ENCODE assay signal across 12 cellular contexts in the genomic region with DNA sequence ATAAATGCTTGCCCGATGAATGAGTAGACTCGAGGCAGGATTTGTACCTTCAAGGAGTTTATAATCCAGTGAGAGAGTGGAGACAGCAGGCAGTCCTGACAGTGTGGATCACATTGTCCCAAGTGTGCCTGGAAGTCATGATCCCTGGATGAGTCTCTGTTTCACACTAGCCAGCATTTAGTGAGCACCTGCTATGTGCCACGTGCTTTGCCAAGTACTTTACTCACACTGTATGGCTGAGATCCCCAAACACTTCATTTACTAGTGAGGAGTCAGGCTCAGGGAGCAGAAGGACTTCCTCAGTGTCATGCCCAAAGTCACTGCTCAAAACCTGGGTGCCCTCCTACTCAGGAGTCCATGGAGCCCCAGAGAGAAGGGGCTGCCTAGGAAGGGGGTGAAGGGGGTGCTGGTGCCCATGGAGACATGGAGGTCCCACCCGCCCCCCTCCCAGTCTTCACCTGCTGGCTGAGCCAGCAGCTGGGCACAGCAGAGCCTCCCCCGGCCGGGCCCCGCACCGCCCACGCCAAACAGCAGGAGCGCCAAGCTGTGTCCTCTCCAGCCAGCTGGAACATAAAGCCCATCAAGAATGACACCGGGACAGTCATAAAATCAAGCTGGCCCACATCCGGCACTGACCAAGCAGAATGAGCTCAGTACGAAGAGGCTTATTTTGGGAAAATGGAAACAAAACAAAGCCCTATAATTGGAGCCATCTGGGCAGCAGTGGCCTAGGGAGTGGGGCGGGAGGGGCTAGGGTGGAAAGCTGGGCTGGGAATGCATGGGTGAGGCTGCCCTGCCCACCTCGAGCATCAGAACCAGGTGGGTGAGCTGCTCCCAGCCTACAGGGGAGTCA. TPM values are rescaled to one million over a fixed set of nuclear protein-coding genes. Genes with fewer than 3 reads are reported as not detected.
DNase-seq lines count a peak whose midpoint lies in the region; ATAC-seq and TF ChIP-seq lines count a peak whose summit lies in the region.
"Had no signal": no experiment of that assay in that cellular context is flagged by ENCODE, and none has a peak within 500 bp of the region (broad histone marks: within the 10 kb centered on the region; RNA-seq: fewer than 3 reads in every experiment).

No MANE protein-coding gene starts in this region.

- intact Hi-C loops in heart left ventricle (cut with DNase I) (no loop called here), left ventricle myocardium inferior (cut with micrococcal nuclease) (no loop called here), ascending aorta (cut with DNase I) (no loop called here), lower lobe of right lung (cut with DNase I) (no loop called here)

- H3K4me3 Mint-ChIP-seq in T-cell (no peak overlapping the region), nephron progenitor cell (no peak overlapping the region)
- H3K4me3 Mint-ChIP-seq: activated CD4-positive, alpha-beta T cell treated with anti-CD3 and anti-CD28 coated beads, Interleukin-2, amount 10 ng/mL, durations not matched to agents 24 days and 14 days; neural crest cell had no signal

- POLR2A ChIA-PET in T-cell (lab: Charles Lee) = interaction anchor here in 1 of 2 donors (0.7 kb wide), 1 partner anchor 44 kb away, joined by 5 read pairs; no protein-coding TSS in a partner anchor

- ATAC-seq in heart left ventricle (peak in 3 of 4 donors; percentile 59 to 76 (median 66)), lower lobe of right lung (peak; percentile 67 to 70), GM19467 (IDR thresholded peaks at IDR 0.05; ENCODE audit: unreplicated experiment) (no peak), T-cell (replicated peaks in 1 of 4) (no peak)

- no peak overlapping the region for H3K27ac Mint-ChIP-seq in T-cell
- H3K27ac Mint-ChIP-seq in nephron progenitor cell = no peak overlapping the region
- H3K27ac Mint-ChIP-seq: activated CD4-positive, alpha-beta T cell treated with anti-CD3 and anti-CD28 coated beads, Interleukin-2, amount 10 ng/mL, durations not matched to agents 24 days and 14 days had no signal

- DNase-seq in heart left ventricle (peak in 2 of 5 donors; percentile 40 to 53), left ventricle myocardium inferior (no peak), ascending aorta (ENCODE audit: low spot score in 2 of 2) (peak in 1 of 2 donors; percentile 75), lower lobe of right lung (no peak), T-cell (no peak), nephron progenitor cell (no peak)
- DNase-seq: activated CD4-positive, alpha-beta T cell treated with anti-CD3 and anti-CD28 coated beads, Interleukin-2, amount 10 ng/mL, durations not matched to agents 24 days and 14 days; DMS79; NCI-H1105 treated with DMSO at 0.1 percent for 48 hours had no signal

- H3K9me3 ChIP-seq in heart left ventricle (peaks cover 0 to 9% (median 0%) of the 10 kb centered on the region in 12 donors), left ventricle myocardium inferior (replicated peaks) (peaks cover 6% of the 10 kb centered on the region), ascending aorta (no peaks in the 10 kb centered on the region), lower lobe of right lung (no peaks in the 10 kb centered on the region)

- H3K27me3 ChIP-seq in heart left ventricle = peaks cover 0 to 9% (median 0%) of the 10 kb centered on the region in 9 donors
- peaks cover 60% of the 10 kb centered on the region for H3K27me3 ChIP-seq in left ventricle myocardium inferior (ENCODE audit: low read depth)
- no peaks in the 10 kb centered on the region for H3K27me3 ChIP-seq in ascending aorta
- no peaks in the 10 kb centered on the region for H3K27me3 ChIP-seq in lower lobe of right lung (ENCODE audit: low read depth)

- H3K36me3 ChIP-seq in heart left ventricle (no peaks in the 10 kb centered on the region), left ventricle myocardium inferior (no peaks in the 10 kb centered on the region), ascending aorta (no peaks in the 10 kb centered on the region), lower lobe of right lung (no peaks in the 10 kb centered on the region), urinary bladder (ENCODE audit: insufficient read depth) (no peaks in the 10 kb centered on the region)

- CTCF ChIA-PET in T-cell (lab: Charles Lee) = interaction anchor here in 1 of 2 donors (0.7 kb wide), 1 partner anchor 34 kb away, joined by 6 read pairs; no protein-coding TSS in a partner anchor

- TF ChIP-seq POLR2A in heart left ventricle (IDR thresholded peaks at IDR 0.05) = no peak

- H3K4me3 ChIP-seq in heart left ventricle = no peak overlapping the region
- no peak overlapping the region for H3K4me3 ChIP-seq in left ventricle myocardium inferior
- H3K4me3 ChIP-seq in ascending aorta = no peak overlapping the region
- no peak overlapping the region for H3K4me3 ChIP-seq in lower lobe of right lung
- H3K4me3 ChIP-seq in urinary bladder (ENCODE audit: low read depth, low read length) = no peak overlapping the region

- peaks cover 17 to 31% of the 10 kb centered on the region in 2 donors for H3K27me3 Mint-ChIP-seq in T-cell
- peaks cover 46% of the 10 kb centered on the region for H3K27me3 Mint-ChIP-seq in nephron progenitor cell (ENCODE audit: low read depth, poor library complexity)
- H3K27me3 Mint-ChIP-seq: activated CD4-positive, alpha-beta T cell treated with anti-CD3 and anti-CD28 coated beads, Interleukin-2, amount 10 ng/mL, durations not matched to agents 24 days and 14 days had no signal

- 68 to 82% (median 74%) methylated on average over 14 to 15 of the region's 15 CpGs for WGBS in heart left ventricle, 4 donors
- WGBS in urinary bladder = 30% methylated on average over 15 of the region's 15 CpGs

- H3K4me1 ChIP-seq in heart left ventricle (no peaks in the 10 kb centered on the region), left ventricle myocardium inferior (no peaks in the 10 kb centered on the region), ascending aorta (no peaks in the 10 kb centered on the region), lower lobe of right lung (no peaks in the 10 kb centered on the region), urinary bladder (ENCODE audit: insufficient read depth) (no peaks in the 10 kb centered on the region)

- H3K27ac ChIP-seq in heart left ventricle (no peak overlapping the region), left ventricle myocardium inferior (replicated peaks) (no peak overlapping the region), ascending aorta (peak overlapping the region; percentile 60 to 76), lower lobe of right lung (peak overlapping the region; percentile 60), urinary bladder (ENCODE audit: low read depth) (peak overlapping the region; percentile 61)

- H3K4me1 Mint-ChIP-seq in T-cell = no peaks in the 10 kb centered on the region
- H3K4me1 Mint-ChIP-seq in nephron progenitor cell = peaks cover 20% of the 10 kb centered on the region
- H3K4me1 Mint-ChIP-seq: activated CD4-positive, alpha-beta T cell treated with anti-CD3 and anti-CD28 coated beads, Interleukin-2, amount 10 ng/mL, durations not matched to agents 24 days and 14 days had no signal

- H3K36me3 Mint-ChIP-seq in T-cell (no peaks in the 10 kb centered on the region), nephron progenitor cell (ENCODE audit: low read depth) (no peaks in the 10 kb centered on the region)

- TF ChIP-seq CTCF in heart left ventricle (IDR thresholded peaks at IDR 0.05) (no peak), left ventricle myocardium inferior (IDR thresholded peaks at IDR 0.05; ENCODE audit: borderline replicate concordance) (no peak), ascending aorta (IDR thresholded peaks at IDR 0.05) (no peak), lower lobe of right lung (IDR thresholded peaks at IDR 0.05) (no peak), nephron progenitor cell (IDR thresholded peaks at IDR 0.05) (no peak)

- H3K9me3 Mint-ChIP-seq in T-cell = no peaks in the 10 kb centered on the region
- H3K9me3 Mint-ChIP-seq in nephron progenitor cell = peaks cover 4% of the 10 kb centered on the region
- H3K9me3 Mint-ChIP-seq: activated CD4-positive, alpha-beta T cell treated with anti-CD3 and anti-CD28 coated beads, Interleukin-2, amount 10 ng/mL, durations not matched to agents 24 days and 14 days; neural crest cell had no signal

RNA-seq across cellular contexts. Expression of gene LAMC3, which starts 10.6 kb away (rescaled TPM):
- 1 to 10 TPM in 3 of 9 donors, under 1 TPM in 6; 0.11 to 1.8 (median 0.69) TPM for total RNA-seq in heart left ventricle
- polyA plus RNA-seq in heart left ventricle = under 1 TPM; 0.27 to 0.67 TPM
- 0.66 TPM for total RNA-seq in left ventricle myocardium inferior
- 1.6 TPM for total RNA-seq in ascending aorta
- total RNA-seq in lower lobe of right lung = 26.4 TPM
- 12.2 TPM for total RNA-seq in urinary bladder
- 37.1 TPM for polyA plus RNA-seq in urinary bladder
- 1 to 10 TPM in 3 of 5 donors, under 1 TPM in 2; 0.35 to 3.7 (median 1.8) TPM for total RNA-seq in T-cell

Comparison
In these comparisons a context has a peak if more than half of its experiments do, and no peak if none do; other contexts are left out.
1. ATAC-seq: peak in heart left ventricle (3 of 4) and lower lobe of right lung (2 of 2); none in GM19467 (single experiment) and T-cell (0 of 4).
2. H3K27ac ChIP-seq: peak in ascending aorta (2 of 2), lower lobe of right lung (single experiment) and urinary bladder (single experiment); none in heart left ventricle (0 of 12) and left ventricle myocardium inferior (single experiment).